16 cellular contexts compared by ENCODE assay signal in the genomic region with DNA sequence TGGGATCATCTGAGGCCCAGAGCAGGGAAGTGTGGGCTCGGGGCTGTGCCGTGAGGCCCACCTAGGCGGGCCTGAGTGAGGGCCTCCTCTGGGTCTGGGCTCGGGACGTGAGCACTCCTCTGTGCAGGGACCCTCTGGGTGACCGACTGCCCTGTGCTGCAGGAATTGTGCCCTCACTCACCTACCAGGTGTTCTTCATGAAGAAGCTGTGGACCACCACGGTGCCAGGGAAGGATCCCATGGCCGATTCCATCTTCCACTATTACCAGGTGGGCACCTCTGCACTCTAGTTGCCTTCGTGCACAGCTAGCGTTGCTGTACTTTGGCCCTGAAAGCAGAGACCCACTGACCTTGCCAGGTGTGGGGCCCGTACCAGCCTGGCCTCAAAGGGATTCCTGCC.
DNase-seq lines count a peak whose midpoint lies in the region; ATAC-seq, FAIRE-seq and TF ChIP-seq lines count a peak whose summit lies in the region.
"Had no signal": no experiment of that assay in that cellular context is flagged by ENCODE, and none has a peak within 500 bp of the region (broad histone marks: within the 10 kb centered on the region; RNA-seq: fewer than 3 reads in every experiment).

No MANE protein-coding gene starts in this region.

- no peaks in the 10 kb centered on the region for H3K36me3 Mint-ChIP-seq in natural killer cell treated with Interleukin-12 subunit alpha and Interleukin-12 subunit beta and Interleukin-15 and Interleukin-18, amount 100 ng/mL, for 72 hours
- H3K36me3 Mint-ChIP-seq in natural killer cell (no peaks in the 10 kb centered on the region), MCF 10A (ENCODE audit: insufficient read depth, unreplicated experiment) (no peaks in the 10 kb centered on the region)
- H3K36me3 Mint-ChIP-seq: CD8-positive, alpha-beta T cell had no signal

- H3K14ac ChIP-seq in H1 (ENCODE audit: insufficient read length), result no peak overlapping the region

- no TSS peak for BruUV-seq in MCF 10A (replicated peaks; lab: Mats Ljungman, UMichigan)

- H2BK20ac ChIP-seq in H1 (ENCODE audit: low read length), result no peak overlapping the region

- POLR2A ChIA-PET in H1 (lab: Charles Lee; ENCODE audit: partially characterized antibody) (interaction anchor here (0.6 kb wide), 1 partner anchor 172 kb away, joined by 3 read pairs; no protein-coding TSS in a partner anchor), MCF 10A (lab: Yijun Ruan, JAX) (interaction anchor here (0.6 kb wide), 1 partner anchor 340 kb away, joined by 3 read pairs; no protein-coding TSS in a partner anchor)

- H4K91ac ChIP-seq in H1 (replicated peaks; ENCODE audit: insufficient read length, low read length), result no peak overlapping the region

- no peak overlapping the region for H2BK5ac ChIP-seq in H1 (ENCODE audit: low read depth, low read length)

- no peaks in the 10 kb centered on the region for H3K4me1 Mint-ChIP-seq in natural killer cell treated with Interleukin-12 subunit alpha and Interleukin-12 subunit beta and Interleukin-15 and Interleukin-18, amount 100 ng/mL, for 72 hours (ENCODE audit: low read depth in 2 of 2)
- H3K4me1 Mint-ChIP-seq in natural killer cell, result no peaks in the 10 kb centered on the region
- H3K4me1 Mint-ChIP-seq in MCF 10A (ENCODE audit: insufficient read depth, unreplicated experiment), result no peaks in the 10 kb centered on the region
- H3K4me1 Mint-ChIP-seq: B cell had no signal

- H2AK5ac ChIP-seq in H1 (ENCODE audit: low read depth, low read length), result no peak overlapping the region

- H3K4me3 ChIP-seq in H1 (ENCODE audit: extremely low read depth in 1 of 4, insufficient read depth in 2 of 4, low read depth in 3 of 4, low read length in 4 of 4) (no peak overlapping the region), osteoblast (ENCODE audit: insufficient read depth, low read length) (no peak overlapping the region)

- H3K27ac Mint-ChIP-seq in natural killer cell treated with Interleukin-12 subunit alpha and Interleukin-12 subunit beta and Interleukin-15 and Interleukin-18, amount 100 ng/mL, for 72 hours, result no peak overlapping the region
- H3K27ac Mint-ChIP-seq in natural killer cell (no peak overlapping the region), MCF 10A (ENCODE audit: low read depth, unreplicated experiment) (no peak overlapping the region)
- H3K27ac Mint-ChIP-seq: B cell; CD14-positive monocyte; CD8-positive, alpha-beta T cell had no signal

- no peak overlapping the region for H2BK15ac ChIP-seq in H1 (ENCODE audit: low read length)

- H2BK12ac ChIP-seq in H1 (ENCODE audit: low read depth, low read length), result no peak overlapping the region

- H3K4me2 ChIP-seq in H1 (ENCODE audit: insufficient read depth in 1 of 2, low read depth in 2 of 2, low read length in 2 of 2), result no peak overlapping the region
- no peak overlapping the region for H3K4me2 ChIP-seq in osteoblast (ENCODE audit: insufficient read depth, low read length)

- H4K20me1 ChIP-seq in H1 (replicated peaks in 1 of 2; ENCODE audit: control insufficient read depth in 1 of 2, insufficient read depth in 2 of 2, low read length in 2 of 2), result no peaks in the 10 kb centered on the region
- no peaks in the 10 kb centered on the region for H4K20me1 ChIP-seq in osteoblast (ENCODE audit: insufficient read depth, low read length)

- DNase-seq in natural killer cell treated with Interleukin-12 subunit alpha and Interleukin-12 subunit beta and Interleukin-15 and Interleukin-18, amount 100 ng/mL, for 72 hours (ENCODE audit: low spot score), result peak; percentile 51
- DNase-seq in natural killer cell (no peak), H1 (ENCODE audit: low read depth in 1 of 2, low spot score in 2 of 2) (no peak), osteoblast (ENCODE audit: insufficient read length, low spot score, missing footprints) (peak; percentile 63), MCF 10A (ENCODE audit: unreplicated experiment) (no peak), activated T-cell treated with anti-CD3 and anti-CD28 coated beads for 4 hours (no peak)
- DNase-seq: COR-L47, DND-41, GDM1 had no signal

- no peak overlapping the region for H3K56ac ChIP-seq in H1 (replicated peaks; ENCODE audit: insufficient read length, low read depth, low read length)

- H3K9ac ChIP-seq in H1 (replicated peaks in 1 of 4; ENCODE audit: extremely low read depth in 1 of 4, low read depth in 3 of 4, low read length in 3 of 4), result no peak overlapping the region

- H3K79me2 ChIP-seq in H1 (ENCODE audit: control insufficient read depth in 1 of 2, insufficient read depth in 2 of 2, low read length in 2 of 2), result no peaks in the 10 kb centered on the region
- no peaks in the 10 kb centered on the region for H3K79me2 ChIP-seq in osteoblast (ENCODE audit: insufficient read depth, low read length)

- 0 out of 2 replicates have a peak overlapping the region, but pooled peaks have one; percentile 15 for H4K8ac ChIP-seq in H1 (ENCODE audit: extremely low read depth, insufficient read depth, low read length)

- no peak overlapping the region for H3K18ac ChIP-seq in H1 (ENCODE audit: extremely low read depth, low read length)

- no peak overlapping the region for H3K27ac ChIP-seq in H1 (ENCODE audit: low read depth, low read length)
- H3K27ac ChIP-seq in osteoblast (ENCODE audit: low read depth, low read length), result no peak overlapping the region

- TF ChIP-seq RAD21 in H1 (IDR thresholded peaks at IDR 0.05 in 1 of 2, conservative IDR thresholded peaks at IDR 0.05 in 1 of 2; ENCODE audit: low read depth in 2 of 2, low read length in 2 of 2), result no peak

- H3K4ac ChIP-seq in H1 (replicated peaks; ENCODE audit: insufficient read length, low read depth, low read length), result no peak overlapping the region

- no peak for TF ChIP-seq EP300 in H1 (IDR thresholded peaks at IDR 0.05; ENCODE audit: borderline replicate concordance in 1 of 2, low read depth in 2 of 2, low read length in 2 of 2)

- FAIRE-seq in H1 (lab: Jason Lieb, UNC), result no peak
- FAIRE-seq: A204.1, H54 had no signal

- TF ChIP-seq CTCF in natural killer cell (IDR thresholded peaks at IDR 0.05) (no peak), H1 (IDR thresholded peaks at IDR 0.05; ENCODE audit: control extremely low read depth in 1 of 3, insufficient read depth in 1 of 3, low read depth in 1 of 3, low read length in 3 of 3) (no peak), osteoblast (IDR thresholded peaks at IDR 0.05; ENCODE audit: extremely low read depth, low read depth, low read length) (no peak), MCF 10A (IDR thresholded peaks at IDR 0.05; ENCODE audit: unreplicated experiment) (no peak)

- no peaks in the 10 kb centered on the region for H3K79me1 ChIP-seq in H1 (ENCODE audit: low read depth, low read length)

- H3K9me3 ChIP-seq in H1 (ENCODE audit: insufficient read depth in 2 of 2, low read depth in 1 of 2, low read length in 1 of 2), result no peaks in the 10 kb centered on the region
- no peaks in the 10 kb centered on the region for H3K9me3 ChIP-seq in osteoblast (ENCODE audit: low read depth, low read length)

- TF ChIP-seq POLR2A in H1 (IDR thresholded peaks at IDR 0.05; ENCODE audit: control extremely low read depth in 1 of 2, low read depth in 2 of 2, low read length in 2 of 2), result no peak

- no peaks in the 10 kb centered on the region for H3K23me2 ChIP-seq in H1 (ENCODE audit: low read depth, low read length)

- H3K27me3 ChIP-seq in H1 (replicated peaks in 1 of 4; ENCODE audit: control insufficient read depth in 3 of 4, extremely low read depth in 1 of 4, insufficient read depth in 3 of 4, low read length in 3 of 4) (no peaks in the 10 kb centered on the region; a peak in 1 of 7 replicates), osteoblast (ENCODE audit: insufficient read depth, low read length) (no peaks in the 10 kb centered on the region)

- H3K4me1 ChIP-seq in H1 (replicated peaks in 1 of 4; ENCODE audit: control insufficient read depth in 3 of 4, insufficient read depth in 4 of 4, low read length in 3 of 4) (no peaks in the 10 kb centered on the region), osteoblast (ENCODE audit: insufficient read depth, low read length) (no peaks in the 10 kb centered on the region)

- CTCF ChIA-PET in H1 (lab: Charles Lee; ENCODE audit: partially characterized antibody), result interaction anchor here (0.9 to 2.6 kb wide), 4 partner anchors 9 to 340 kb away, joined by 3 to 12 read pairs (median 4); no protein-coding TSS in a partner anchor
- CTCF ChIA-PET in MCF 10A (lab: Yijun Ruan, JAX), result no interaction called here

- no peak overlapping the region for H2BK120ac ChIP-seq in H1 (replicated peaks; ENCODE audit: low read depth, low read length)

- ATAC-seq in natural killer cell treated with Interleukin-12 subunit alpha and Interleukin-12 subunit beta and Interleukin-15 and Interleukin-18, amount 100 ng/mL, for 72 hours, result no peak
- ATAC-seq in natural killer cell (no peak), GM21447 (IDR thresholded peaks at IDR 0.05; ENCODE audit: unreplicated experiment) (no peak)
- ATAC-seq: CD8-positive, alpha-beta T cell; HCT116 had no signal

- H3K23ac ChIP-seq in H1 (ENCODE audit: insufficient read length), result no peak overlapping the region

- no peaks in the 10 kb centered on the region for H3K27me3 Mint-ChIP-seq in natural killer cell treated with Interleukin-12 subunit alpha and Interleukin-12 subunit beta and Interleukin-15 and Interleukin-18, amount 100 ng/mL, for 72 hours
- H3K27me3 Mint-ChIP-seq in natural killer cell (ENCODE audit: low read depth in 2 of 2), result no peaks in the 10 kb centered on the region
- no peaks in the 10 kb centered on the region for H3K27me3 Mint-ChIP-seq in MCF 10A (ENCODE audit: insufficient read depth, unreplicated experiment)
- H3K27me3 Mint-ChIP-seq: B cell had no signal

- no peak overlapping the region for H2AFZ ChIP-seq in H1 (ENCODE audit: low read length)
- no peak overlapping the region for H2AFZ ChIP-seq in osteoblast (ENCODE audit: low read length)

- H3K36me3 ChIP-seq in H1 (ENCODE audit: control insufficient read depth in 2 of 4, insufficient read depth in 4 of 4, low read length in 3 of 4) (no peaks in the 10 kb centered on the region), osteoblast (ENCODE audit: insufficient read depth, low read length) (no peaks in the 10 kb centered on the region)

- no peaks in the 10 kb centered on the region for H3K9me3 Mint-ChIP-seq in natural killer cell treated with Interleukin-12 subunit alpha and Interleukin-12 subunit beta and Interleukin-15 and Interleukin-18, amount 100 ng/mL, for 72 hours
- H3K9me3 Mint-ChIP-seq in natural killer cell, result no peaks in the 10 kb centered on the region
- H3K9me3 Mint-ChIP-seq in MCF 10A (ENCODE audit: unreplicated experiment), result no peaks in the 10 kb centered on the region
- H3K9me3 Mint-ChIP-seq: CD14-positive monocyte; CD8-positive, alpha-beta T cell had no signal

- H3K4me3 Mint-ChIP-seq in natural killer cell treated with Interleukin-12 subunit alpha and Interleukin-12 subunit beta and Interleukin-15 and Interleukin-18, amount 100 ng/mL, for 72 hours, result no peak overlapping the region
- no peak overlapping the region for H3K4me3 Mint-ChIP-seq in natural killer cell
- no peak overlapping the region for H3K4me3 Mint-ChIP-seq in MCF 10A (ENCODE audit: unreplicated experiment)
- H3K4me3 Mint-ChIP-seq: B cell; CD14-positive monocyte; CD8-positive, alpha-beta T cell had no signal

- intact Hi-C loops in natural killer cell (cut with micrococcal nuclease), result no loop called here
- intact Hi-C loops in MCF 10A (cut with micrococcal nuclease), result no loop called here

- WGBS in H1 (ENCODE audit: extremely low coverage in 1 of 2, insufficient coverage in 1 of 2, insufficient read length in 1 of 2, insufficient replicate concordance in 2 of 2, low coverage in 1 of 2, low lambda C conversion rate in 2 of 2, missing lambda C conversion rate in 1 of 2), 2 experiments, result 73% methylated on average over 11 of the region's 11 CpGs; no CpG with 5 or more reads in 1 of the 2 experiments

- no peak overlapping the region for H4K5ac ChIP-seq in H1 (ENCODE audit: insufficient read length, low read depth, low read length)

Comparison
In these comparisons a context has a peak if more than half of its experiments do, and no peak if none do; other contexts are left out.
1. DNase-seq: peak in natural killer cell treated with Interleukin-12 subunit alpha and Interleukin-12 subunit beta and Interleukin-15 and Interleukin-18, amount 100 ng/mL, for 72 hours (single experiment) and osteoblast (single experiment); none in natural killer cell (single experiment), H1 (0 of 2), MCF 10A (single experiment) and activated T-cell treated with anti-CD3 and anti-CD28 coated beads for 4 hours (single experiment).